6 cellular contexts compared by ENCODE assay signal in genomic region chr19:35743640-35744306, GRCh38. TPM values are rescaled to one million over a fixed set of nuclear protein-coding genes. Genes with fewer than 3 reads are reported as not detected.
DNase-seq lines count a peak whose midpoint lies in the region; TF ChIP-seq lines count a peak whose summit lies in the region.

No MANE protein-coding gene starts in this region.

- no peak overlapping the region for H3K9ac ChIP-seq in Loucy (ENCODE audit: low read depth, low read length, poor library complexity, severe bottlenecking)

- 92 to 95% methylated on average over 16 of the region's 16 CpGs for WGBS in sigmoid colon, 2 donors

- peaks cover under 1% of the 10 kb centered on the region for H3K36me3 Mint-ChIP-seq in chondrocyte (ENCODE audit: low read depth)

- no peaks in the 10 kb centered on the region for H4K20me1 ChIP-seq in Loucy (ENCODE audit: insufficient read depth, low read length, poor library complexity, severe bottlenecking)

- H3K27ac ChIP-seq in sigmoid colon, result peak overlapping the region; percentile 100

- H3K4me1 Mint-ChIP-seq in chondrocyte (ENCODE audit: low read depth), result peaks cover 51% of the 10 kb centered on the region

- DNase-seq in chondrocyte (ENCODE audit: low spot score), result peak; percentile 53
- DNase-seq in sigmoid colon, result no peak
- DNase-seq in NCI-H82 (lab: John Stamatoyannopoulos, UW), result no peak
- DNase-seq in foreskin melanocyte, result no peak
- DNase-seq in SKM-1 treated with dmso at 0.1 percent for 144 hours (lab: John Stamatoyannopoulos, UW; ENCODE audit: unreplicated experiment), result no peak

- peak overlapping the region; percentile 72 for H3K4me2 ChIP-seq in Loucy (ENCODE audit: low read depth, low read length, poor library complexity, severe bottlenecking)

- no peak for TF ChIP-seq POLR2A in sigmoid colon (IDR thresholded peaks at IDR 0.05)

- TF ChIP-seq CTCF in Loucy (conservative IDR thresholded peaks at IDR 0.05; ENCODE audit: low read length), result no peak
- TF ChIP-seq CTCF in chondrocyte (IDR thresholded peaks at IDR 0.05), result no peak
- no peak for TF ChIP-seq CTCF in sigmoid colon (IDR thresholded peaks at IDR 0.05)

- no peak overlapping the region for H2AFZ ChIP-seq in Loucy (ENCODE audit: low read length)

- peaks cover 12% of the 10 kb centered on the region for H3K79me2 ChIP-seq in Loucy (ENCODE audit: insufficient read depth, low read length)

- H3K27me3 Mint-ChIP-seq in chondrocyte (ENCODE audit: low read depth), result no peaks in the 10 kb centered on the region

- intact Hi-C loops in sigmoid colon (cut with DNase I), result no loop called here

- H3K27ac Mint-ChIP-seq in chondrocyte (ENCODE audit: unreplicated experiment), result peak overlapping the region; percentile 12

- peaks cover 21% of the 10 kb centered on the region for H3K4me1 ChIP-seq in Loucy (ENCODE audit: insufficient read depth, low read length, poor library complexity, severe bottlenecking)
- peaks cover 0 to 57% (median 47%) of the 10 kb centered on the region in 4 donors for H3K4me1 ChIP-seq in sigmoid colon

- no peak for TF ChIP-seq EP300 in sigmoid colon (IDR thresholded peaks at IDR 0.05)

- H3K9me3 ChIP-seq in Loucy (ENCODE audit: insufficient read depth, low read depth, low read length) (no peaks in the 10 kb centered on the region), sigmoid colon (no peaks in the 10 kb centered on the region)

- H3K36me3 ChIP-seq in Loucy (ENCODE audit: insufficient read depth, low read length), result peaks cover 3% of the 10 kb centered on the region; the same call in 1 of the 2 replicates
- H3K36me3 ChIP-seq in sigmoid colon, result peaks cover 4 to 14% (median 5%) of the 10 kb centered on the region in 4 donors

- no peaks in the 10 kb centered on the region for H3K9me2 ChIP-seq in Loucy (replicated peaks; ENCODE audit: low read depth, low read length)

- H3K9me3 Mint-ChIP-seq in chondrocyte (ENCODE audit: low read depth), result no peaks in the 10 kb centered on the region

- H3K27me3 ChIP-seq in Loucy (ENCODE audit: insufficient read depth, low read length, poor library complexity, severe bottlenecking) (no peaks in the 10 kb centered on the region), sigmoid colon (no peaks in the 10 kb centered on the region)

- peak overlapping the region; percentile 97 for H3K4me3 Mint-ChIP-seq in chondrocyte (ENCODE audit: unreplicated experiment)

- peak overlapping the region; percentile 85 for H3K4me3 ChIP-seq in Loucy (ENCODE audit: low read length, poor library complexity, severe bottlenecking)
- H3K4me3 ChIP-seq in sigmoid colon, result no peak overlapping the region

- H3F3A ChIP-seq in Loucy (ENCODE audit: low read depth), result no peaks in the 10 kb centered on the region

RNA-seq across cellular contexts. Expression of gene U2AF1L4, which starts 1.4 kb away (rescaled TPM):
- 22.9 to 28.8 TPM (median 24.7 TPM) in 3 replicates for total RNA-seq in chondrocyte
- total RNA-seq in sigmoid colon, result 10 to 100 TPM; 16.3 to 53.5 (median 27.9) TPM
- polyA plus RNA-seq in sigmoid colon, result 10 to 100 TPM; 12.7 to 23.4 (median 16.0) TPM

RNA-seq across cellular contexts. Expression of gene IGFLR1, which starts 1.5 kb away (rescaled TPM):
- total RNA-seq in chondrocyte, result 0.59 to 1.4 TPM (median 0.99 TPM) in 3 replicates
- total RNA-seq in sigmoid colon, result 10 to 100 TPM in 2 of 4 donors, 1 to 10 TPM in 2; 2.5 to 12.2 (median 8.6) TPM
- polyA plus RNA-seq in sigmoid colon, result 10 to 100 TPM in 1 of 3 donors, 1 to 10 TPM in 2; 3.7 to 25.0 (median 9.0) TPM

RNA-seq across cellular contexts. Expression of gene PSENEN, which starts 1.7 kb away (rescaled TPM):
- total RNA-seq in chondrocyte, result 59.9 to 71.1 TPM (median 61.8 TPM) in 3 replicates
- 10 to 100 TPM; 27.8 to 44.9 (median 36.6) TPM for total RNA-seq in sigmoid colon
- polyA plus RNA-seq in sigmoid colon, result 10 to 100 TPM; 48.0 to 72.3 (median 59.4) TPM

RNA-seq across cellular contexts. Expression of gene LIN37, which starts 4.6 kb away (rescaled TPM):
- total RNA-seq in chondrocyte (11.9 to 18.6 TPM (median 13.5 TPM) in 3 replicates), sigmoid colon (10 to 100 TPM; 12.5 to 19.1 (median 15.9) TPM)
- 10 to 100 TPM in 2 of 3 donors, 1 to 10 TPM in 1; 8.4 to 13.6 (median 11.3) TPM for polyA plus RNA-seq in sigmoid colon

RNA-seq across cellular contexts. Expression of gene HSPB6, which starts 13.1 kb away (rescaled TPM):
- total RNA-seq in chondrocyte (0.75 to 5.7 TPM (median 5.0 TPM) in 3 replicates), sigmoid colon (100 to 1,000 TPM in 3 of 4 donors, 10 to 100 TPM in 1; 59.4 to 275 (median 154) TPM)
- 10 to 100 TPM in 2 of 3 donors, 1 to 10 TPM in 1; 4.4 to 36.6 (median 35.9) TPM for polyA plus RNA-seq in sigmoid colon
